Comparison of ENCODE assay signal across 10 cellular contexts in the genomic region with DNA sequence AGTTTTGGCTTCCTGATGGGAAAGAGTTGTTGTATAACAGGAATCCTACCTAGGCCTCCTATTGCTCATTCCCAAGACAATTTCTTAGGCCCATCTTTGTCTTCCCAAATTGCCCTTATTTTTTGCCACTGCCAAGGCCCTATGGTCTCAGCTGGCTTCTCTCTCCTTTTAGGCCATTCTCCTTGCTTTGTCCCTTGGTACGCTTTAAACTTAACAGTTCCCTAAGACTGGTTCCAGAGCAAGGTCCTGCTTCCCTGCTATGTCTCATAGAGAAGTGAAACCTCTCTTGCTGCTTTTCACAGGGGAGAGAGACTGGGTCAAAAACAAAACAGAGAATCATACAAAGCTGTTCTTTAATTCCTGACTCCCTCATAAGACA.
A peak's percentile ranks its signal among the peaks of the same experiment; 100 is the strongest.
DNase-seq lines count a peak whose midpoint lies in the region; ATAC-seq, FAIRE-seq and TF ChIP-seq lines count a peak whose summit lies in the region.
"Had no signal": no experiment of that assay in that cellular context is flagged by ENCODE, and none has a peak within 500 bp of the region (broad histone marks: within the 10 kb centered on the region; RNA-seq: fewer than 3 reads in every experiment).

No MANE protein-coding gene starts in this region.

- H3K27me3 ChIP-seq in astrocyte (ENCODE audit: insufficient read depth, low read length), result no peaks in the 10 kb centered on the region
- no peaks in the 10 kb centered on the region for H3K27me3 ChIP-seq in transverse colon
- H3K27me3 ChIP-seq: thyroid gland had no signal

- CTCF ChIA-PET in activated naive CD4-positive, alpha-beta T cell treated with anti-CD3 and anti-CD28 coated beads, Interleukin-2, amount 10 ng/mL, durations not matched to agents 7 days and 5 days (lab: Charles Lee), result interaction anchor here (0.8 to 2.1 kb wide), 6 partner anchors 16 to 124 kb away, joined by 3 to 8 read pairs (median 4); no protein-coding TSS in a partner anchor
- CTCF ChIA-PET in activated naive CD4-positive, alpha-beta T cell treated with anti-CD3 and anti-CD28 coated beads for 36 hours (lab: Charles Lee), result interaction anchor here (1.0 to 1.1 kb wide), 2 partner anchors 26 to 27 kb away, joined by 3 to 4 read pairs; no protein-coding TSS in a partner anchor

- FAIRE-seq in astrocyte (lab: Jason Lieb, UNC), result no peak

- no peak overlapping the region for H3K27ac ChIP-seq in astrocyte (ENCODE audit: low read depth, low read length)
- H3K27ac ChIP-seq in transverse colon, result peak overlapping the region; percentile 34 to 65 (median 52)
- H3K27ac ChIP-seq: thyroid gland had no signal

- H3K4me1 ChIP-seq in astrocyte (ENCODE audit: insufficient read depth, low read length) (peaks cover 42% of the 10 kb centered on the region), transverse colon (peaks cover 27 to 56% (median 35%) of the 10 kb centered on the region in 4 donors)

- in situ Hi-C loops in transverse colon (cut with MboI; ENCODE audit: low pct_ligation_motif_present in 1 of 4, low pct_unique_long_range_greater_than_20kb in 1 of 4, low sequenced_read_pairs in 3 of 4), result loop anchor here in 1 of 4 donors (25.0 kb wide), 1 partner anchor 646 kb away; a partner anchor contains a TSS

- TF ChIP-seq EP300 in transverse colon (IDR thresholded peaks at IDR 0.05; ENCODE audit: low read depth), result no peak

- no peaks in the 10 kb centered on the region for H3K79me2 ChIP-seq in astrocyte (ENCODE audit: insufficient read depth, low read length)

- H2AFZ ChIP-seq in astrocyte (ENCODE audit: low read depth, low read length), result no peak overlapping the region

- H3K4me3 ChIP-seq in astrocyte (ENCODE audit: insufficient read depth, low read depth, low read length) (no peak overlapping the region), transverse colon (no peak overlapping the region)
- H3K4me3 ChIP-seq: thyroid gland had no signal

- no peaks in the 10 kb centered on the region for H3K27me3 Mint-ChIP-seq in activated naive CD4-positive, alpha-beta T cell treated with anti-CD3 and anti-CD28 coated beads, Interleukin-2, amount 10 ng/mL, durations not matched to agents 7 days and 5 days
- no peaks in the 10 kb centered on the region for H3K27me3 Mint-ChIP-seq in activated naive CD4-positive, alpha-beta T cell treated with anti-CD3 and anti-CD28 coated beads for 36 hours (ENCODE audit: low read depth)
- H3K27me3 Mint-ChIP-seq in astrocyte (ENCODE audit: low read depth, unreplicated experiment), result peaks cover 2% of the 10 kb centered on the region

- 86 to 92% methylated on average over 1 of the region's 1 CpG for WGBS in transverse colon (ENCODE audit: low coverage in 1 of 2), 2 donors

- H3K4me1 Mint-ChIP-seq in activated naive CD4-positive, alpha-beta T cell treated with anti-CD3 and anti-CD28 coated beads, Interleukin-2, amount 10 ng/mL, durations not matched to agents 7 days and 5 days, result peaks cover 62% of the 10 kb centered on the region
- H3K4me1 Mint-ChIP-seq in activated naive CD4-positive, alpha-beta T cell treated with anti-CD3 and anti-CD28 coated beads for 36 hours (ENCODE audit: low read depth), result peaks cover 51% of the 10 kb centered on the region
- H3K4me1 Mint-ChIP-seq in astrocyte (ENCODE audit: low read depth, unreplicated experiment), result peaks cover 53% of the 10 kb centered on the region

- H4K20me1 ChIP-seq in astrocyte (ENCODE audit: insufficient read depth, low read length), result no peaks in the 10 kb centered on the region

- peak overlapping the region; percentile 71 for H3K27ac Mint-ChIP-seq in activated naive CD4-positive, alpha-beta T cell treated with anti-CD3 and anti-CD28 coated beads, Interleukin-2, amount 10 ng/mL, durations not matched to agents 7 days and 5 days
- H3K27ac Mint-ChIP-seq in activated naive CD4-positive, alpha-beta T cell treated with anti-CD3 and anti-CD28 coated beads for 36 hours, result no peak overlapping the region
- no peak overlapping the region for H3K27ac Mint-ChIP-seq in astrocyte (ENCODE audit: unreplicated experiment)

- intact Hi-C loops in activated naive CD4-positive, alpha-beta T cell treated with anti-CD3 and anti-CD28 coated beads for 36 hours (cut with micrococcal nuclease), result loop anchor here (1.0 to 5.0 kb wide), 4 partner anchors 46 to 64 kb away; no protein-coding TSS in a partner anchor
- intact Hi-C loops in transverse colon (cut with DNase I; ENCODE audit: low total_unique reads), result no loop called here

- peak overlapping the region; percentile 24 for H3K4me3 Mint-ChIP-seq in activated naive CD4-positive, alpha-beta T cell treated with anti-CD3 and anti-CD28 coated beads, Interleukin-2, amount 10 ng/mL, durations not matched to agents 7 days and 5 days
- H3K4me3 Mint-ChIP-seq in activated naive CD4-positive, alpha-beta T cell treated with anti-CD3 and anti-CD28 coated beads for 36 hours, result no peak overlapping the region
- H3K4me3 Mint-ChIP-seq in astrocyte (ENCODE audit: unreplicated experiment), result no peak overlapping the region
- H3K4me3 Mint-ChIP-seq: brain had no signal

- no peak for TF ChIP-seq POLR2A in transverse colon (IDR thresholded peaks at IDR 0.05)

- no peak for DNase-seq in activated naive CD4-positive, alpha-beta T cell treated with anti-CD3 and anti-CD28 coated beads, Interleukin-2, amount 10 ng/mL, durations not matched to agents 7 days and 5 days
- DNase-seq in activated naive CD4-positive, alpha-beta T cell treated with anti-CD3 and anti-CD28 coated beads for 36 hours, result no peak
- no peak for DNase-seq in astrocyte (ENCODE audit: low read depth)
- DNase-seq in transverse colon, result no peak
- no peak for DNase-seq in activated gamma-delta T cell treated with Interleukin-2 at 50 U/mL for 16 hours
- DNase-seq in NCI-H187 treated with DMSO at 0.1 percent for 48 hours (lab: John Stamatoyannopoulos, UW), result no peak
- no peak for DNase-seq in ureter (ENCODE audit: low spot score)

- TF ChIP-seq CTCF in astrocyte (IDR thresholded peaks at IDR 0.05; ENCODE audit: insufficient read depth, low read depth, low read length), result no peak
- no peak for TF ChIP-seq CTCF in transverse colon (IDR thresholded peaks at IDR 0.05)

- H3K36me3 ChIP-seq in astrocyte (ENCODE audit: insufficient read depth, low read length) (no peaks in the 10 kb centered on the region), transverse colon (no peaks in the 10 kb centered on the region)
- H3K36me3 ChIP-seq: thyroid gland had no signal

- H3K4me2 ChIP-seq in astrocyte (ENCODE audit: low read length), result peak overlapping the region; percentile 7

- H3K36me3 Mint-ChIP-seq in activated naive CD4-positive, alpha-beta T cell treated with anti-CD3 and anti-CD28 coated beads, Interleukin-2, amount 10 ng/mL, durations not matched to agents 7 days and 5 days, result peaks cover 15% of the 10 kb centered on the region
- no peaks in the 10 kb centered on the region for H3K36me3 Mint-ChIP-seq in activated naive CD4-positive, alpha-beta T cell treated with anti-CD3 and anti-CD28 coated beads for 36 hours (ENCODE audit: low read depth)
- no peaks in the 10 kb centered on the region for H3K36me3 Mint-ChIP-seq in astrocyte (ENCODE audit: low read depth, unreplicated experiment)
- H3K36me3 Mint-ChIP-seq: brain had no signal

- no peak overlapping the region for H3K9ac ChIP-seq in astrocyte (ENCODE audit: low read length)

- H3K9me3 ChIP-seq in astrocyte (ENCODE audit: insufficient read depth, low read depth, low read length), result no peaks in the 10 kb centered on the region
- peaks cover 0 to under 1% of the 10 kb centered on the region in 2 donors for H3K9me3 ChIP-seq in transverse colon
- H3K9me3 ChIP-seq: thyroid gland had no signal

- ATAC-seq in HG03039 (IDR thresholded peaks at IDR 0.05; ENCODE audit: unreplicated experiment), result peak; percentile 46

- H3K9me3 Mint-ChIP-seq in activated naive CD4-positive, alpha-beta T cell treated with anti-CD3 and anti-CD28 coated beads, Interleukin-2, amount 10 ng/mL, durations not matched to agents 7 days and 5 days, result peaks cover 14% of the 10 kb centered on the region
- H3K9me3 Mint-ChIP-seq in activated naive CD4-positive, alpha-beta T cell treated with anti-CD3 and anti-CD28 coated beads for 36 hours, result peaks cover 5% of the 10 kb centered on the region
- H3K9me3 Mint-ChIP-seq in astrocyte (ENCODE audit: unreplicated experiment), result peaks cover 7% of the 10 kb centered on the region
